ENCODE assay signal across 20 cellular contexts in genomic region chr17:67256075-67256732, GRCh38. TPM values are rescaled to one million over a fixed set of nuclear protein-coding genes. Genes with fewer than 3 reads are reported as not detected.
DNase-seq lines count a peak whose midpoint lies in the region; ATAC-seq, FAIRE-seq and TF ChIP-seq lines count a peak whose summit lies in the region.
"Had no signal": no experiment of that assay in that cellular context is flagged by ENCODE, and none has a peak within 500 bp of the region (broad histone marks: within the 10 kb centered on the region; RNA-seq: fewer than 3 reads in every experiment).

No MANE protein-coding gene starts in this region.

- H4K20me1 ChIP-seq in H1 (replicated peaks in 1 of 2; ENCODE audit: control insufficient read depth in 1 of 2, insufficient read depth in 2 of 2, low read length in 2 of 2) = peaks cover 0 to 3% of the 10 kb centered on the region in 2 experiments
- H4K20me1 ChIP-seq: BLaER1 had no signal

- H2BK15ac ChIP-seq in H1 (ENCODE audit: low read length) = no peak overlapping the region

- H3K4me1 ChIP-seq in A549 (peaks cover 22% of the 10 kb centered on the region), H1 (replicated peaks in 1 of 4; ENCODE audit: control insufficient read depth in 3 of 4, insufficient read depth in 4 of 4, low read length in 3 of 4) (peaks cover 0 to 6% (median 4%) of the 10 kb centered on the region in 4 experiments; a peak in 3 of 7 replicates), left lung (peaks cover 3 to 41% of the 10 kb centered on the region in 2 donors)

- H2BK20ac ChIP-seq in H1 (ENCODE audit: low read length) = 0 out of 2 replicates have a peak overlapping the region, but pooled peaks have one; percentile 72

- H2BK120ac ChIP-seq in H1 (replicated peaks; ENCODE audit: low read depth, low read length) = no peak overlapping the region

- no peak overlapping the region for H3K23ac ChIP-seq in H1 (ENCODE audit: insufficient read length)

- DNase-seq in activated CD8-positive, alpha-beta memory T cell treated with anti-CD3 and anti-CD28 coated beads for 24 hours = peak; percentile 41
- DNase-seq in activated CD8-positive, alpha-beta memory T cell treated with anti-CD3 and anti-CD28 coated beads, Interleukin-2, amount 50 U/mL, for 48 hours = no peak
- DNase-seq in A549 (ENCODE audit: low read depth in 1 of 2, low spot score in 1 of 2) (no peak), RWPE1 (ENCODE audit: low spot score) (no peak), H1 (ENCODE audit: low read depth in 1 of 2, low spot score in 2 of 2) (no peak), NCI-H2171 treated with DMSO at 0.1 percent for 48 hours (lab: John Stamatoyannopoulos, UW) (no peak), left lung (no peak)
- DNase-seq: GOT3, KBM-7, NCI-H1105, NCI-H1694, NCI-H2081 treated with DMSO at 0.1 percent for 48 hours, NCI-H510A treated with DMSO at 0.1 percent for 48 hours, NCI-H774, SHP77 treated with DMSO at 0.1 percent for 48 hours had no signal

- H3K36me3 ChIP-seq in H1 (ENCODE audit: control insufficient read depth in 2 of 4, insufficient read depth in 4 of 4, low read length in 3 of 4) (no peaks in the 10 kb centered on the region), left lung (no peaks in the 10 kb centered on the region)
- H3K36me3 ChIP-seq: BLaER1 had no signal

- H4K5ac ChIP-seq in H1 (ENCODE audit: insufficient read length, low read depth, low read length) = no peak overlapping the region

- no peaks in the 10 kb centered on the region for H3K79me1 ChIP-seq in H1 (ENCODE audit: low read depth, low read length)

- TF ChIP-seq EP300 in A549 (IDR thresholded peaks at IDR 0.05) = no peak
- no peak for TF ChIP-seq EP300 in H1 (IDR thresholded peaks at IDR 0.05; ENCODE audit: borderline replicate concordance in 1 of 2, low read depth in 2 of 2, low read length in 2 of 2)

- ATAC-seq in A549 (no peak), left lung (no peak)

- H3K14ac ChIP-seq in H1 (ENCODE audit: insufficient read length) = no peak overlapping the region

- H3K23me2 ChIP-seq in H1 (ENCODE audit: low read depth, low read length) = 0 out of 2 replicates have a peak, but pooled peaks cover 3% of the 10 kb centered on the region

- H3K18ac ChIP-seq in H1 (ENCODE audit: extremely low read depth, low read length) = no peak overlapping the region

- H3K4me2 ChIP-seq in A549 (no peak overlapping the region), H1 (ENCODE audit: insufficient read depth in 1 of 2, low read depth in 2 of 2, low read length in 2 of 2) (no peak overlapping the region)

- no peak overlapping the region for H3K4ac ChIP-seq in H1 (replicated peaks; ENCODE audit: insufficient read length, low read depth, low read length)

- no peak overlapping the region for H4K91ac ChIP-seq in H1 (replicated peaks; ENCODE audit: insufficient read length, low read length)

- TF ChIP-seq RAD21 in A549 (conservative IDR thresholded peaks at IDR 0.05 in 1 of 2, IDR thresholded peaks at IDR 0.05 in 1 of 2) (no peak), H1 (IDR thresholded peaks at IDR 0.05 in 1 of 2, conservative IDR thresholded peaks at IDR 0.05 in 1 of 2; ENCODE audit: low read depth in 2 of 2, low read length in 2 of 2) (no peak)

- no peaks in the 10 kb centered on the region for H3K79me2 ChIP-seq in H1 (ENCODE audit: control insufficient read depth in 1 of 2, insufficient read depth in 2 of 2, low read length in 2 of 2)

- 71% methylated on average over 5 of the region's 5 CpGs for WGBS in A549 (ENCODE audit: missing lambda C conversion rate)
- 88% methylated on average over 5 of the region's 5 CpGs; no CpG with 5 or more reads in 1 of the 2 experiments for WGBS in H1 (ENCODE audit: extremely low coverage in 1 of 2, insufficient coverage in 1 of 2, insufficient read length in 1 of 2, insufficient replicate concordance in 2 of 2, low coverage in 1 of 2, low lambda C conversion rate in 2 of 2, missing lambda C conversion rate in 1 of 2), 2 experiments

- FAIRE-seq in A549 (lab: Jason Lieb, UNC) (no peak), H1 (lab: Jason Lieb, UNC) (no peak)
- FAIRE-seq: D721Med, GM12892, GM18507, RCC 7860 had no signal

- CTCF ChIA-PET in A549 (lab: Yijun Ruan, JAX) (interaction anchor here (1.5 kb wide), 1 partner anchor 35 kb away, joined by 7 read pairs; no protein-coding TSS in a partner anchor), RWPE1 (lab: Yijun Ruan, JAX) (interaction anchor here (0.6 kb wide), 1 partner anchor 147 kb away, joined by 3 read pairs; no protein-coding TSS in a partner anchor), H1 (lab: Charles Lee; ENCODE audit: partially characterized antibody) (interaction anchor here (2.6 kb wide), 1 partner anchor 16 kb away, joined by 12 read pairs; no protein-coding TSS in a partner anchor)

- H3K27ac ChIP-seq in A549 = no peak overlapping the region
- peak overlapping the region; percentile 74 for H3K27ac ChIP-seq in RWPE1
- no peak overlapping the region for H3K27ac ChIP-seq in H1 (ENCODE audit: low read depth, low read length)
- no peak overlapping the region for H3K27ac ChIP-seq in left lung

- no peak overlapping the region for H2BK5ac ChIP-seq in H1 (ENCODE audit: low read depth, low read length)

- H3K9ac ChIP-seq in H1 (replicated peaks in 1 of 4; ENCODE audit: extremely low read depth in 1 of 4, low read depth in 3 of 4, low read length in 3 of 4) = no peak overlapping the region
- H3K9ac ChIP-seq: BLaER1 had no signal

- no peak overlapping the region for H4K8ac ChIP-seq in H1 (ENCODE audit: extremely low read depth, insufficient read depth, low read length)

- intact Hi-C loops in left lung (cut with DNase I) = no loop called here

- no peak overlapping the region for H3K56ac ChIP-seq in H1 (replicated peaks; ENCODE audit: insufficient read length, low read depth, low read length)

- TF ChIP-seq POLR2A in A549 (IDR thresholded peaks at IDR 0.05; ENCODE audit: low read length) (no peak), H1 (IDR thresholded peaks at IDR 0.05; ENCODE audit: control extremely low read depth in 1 of 2, low read depth in 2 of 2, low read length in 2 of 2) (no peak)

- H2AFZ ChIP-seq in H1 (ENCODE audit: low read length) = no peak overlapping the region

- H2BK12ac ChIP-seq in H1 (ENCODE audit: low read depth, low read length) = no peak overlapping the region; the same call in 1 of the 2 replicates

- no peaks in the 10 kb centered on the region for H3K27me3 ChIP-seq in H1 (replicated peaks in 1 of 4; ENCODE audit: control insufficient read depth in 3 of 4, extremely low read depth in 1 of 4, insufficient read depth in 3 of 4, low read length in 3 of 4)
- H3K27me3 ChIP-seq in left lung = no peaks in the 10 kb centered on the region
- H3K27me3 ChIP-seq: BLaER1 had no signal

- H3K9me3 ChIP-seq in A549 (0 out of 3 replicates have a peak, but pooled peaks cover 2% of the 10 kb centered on the region), H1 (ENCODE audit: insufficient read depth in 2 of 2, low read depth in 1 of 2, low read length in 1 of 2) (peaks cover 4 to 6% of the 10 kb centered on the region in 2 experiments; a peak in 2 of 4 replicates), left lung (peaks cover 0 to 4% of the 10 kb centered on the region in 2 donors)

- POLR2A ChIA-PET in A549 (lab: Yijun Ruan, JAX) = no interaction called here
- POLR2A ChIA-PET in RWPE1 (lab: Yijun Ruan, JAX; ENCODE audit: low non-redundant PET) = no interaction called here
- POLR2A ChIA-PET in H1 (lab: Charles Lee; ENCODE audit: partially characterized antibody) = interaction anchor here (0.8 kb wide), 1 partner anchor 11 kb away, joined by 3 read pairs; no protein-coding TSS in a partner anchor

- no peak overlapping the region for H2AK5ac ChIP-seq in H1 (ENCODE audit: low read depth, low read length)

- TF ChIP-seq CTCF in A549 (IDR thresholded peaks at IDR 0.05) (no peak), RWPE1 (conservative IDR thresholded peaks at IDR 0.05; ENCODE audit: low read depth) (no peak), H1 (IDR thresholded peaks at IDR 0.05; ENCODE audit: control extremely low read depth in 1 of 3, insufficient read depth in 1 of 3, low read depth in 1 of 3, low read length in 3 of 3) (no peak), left lung (IDR thresholded peaks at IDR 0.05) (no peak)

- no peak overlapping the region for H3K4me3 ChIP-seq in A549
- no peak overlapping the region for H3K4me3 ChIP-seq in H1 (ENCODE audit: extremely low read depth in 1 of 4, insufficient read depth in 2 of 4, low read depth in 3 of 4, low read length in 4 of 4)
- no peak overlapping the region for H3K4me3 ChIP-seq in left lung
- H3K4me3 ChIP-seq: BLaER1 had no signal

TF ChIP-seq in A549, 52 proteins besides CTCF, POLR2A, EP300 and RAD21:
- TF ChIP-seq MAFK (IDR thresholded peaks at IDR 0.05; ENCODE audit: partially characterized antibody) (peak; percentile 79), ZSCAN20 (CRISPR knock-in tag; IDR thresholded peaks at IDR 0.05) (no peak)
TF ChIP-seq in A549: peak in this region for 1.

TF ChIP-seq in H1, 55 proteins besides CTCF, POLR2A, EP300 and RAD21:
- TF ChIP-seq E2F6 (IDR thresholded peaks at IDR 0.05) (no peak), SP4 (IDR thresholded peaks at IDR 0.05; ENCODE audit: low read length) (no peak)

RNA-seq across cellular contexts. Expression of gene HELZ, which starts 11.2 kb away (rescaled TPM):
- 17.8 and 18.3 TPM in 2 replicates for polyA plus RNA-seq in A549 (2011; rRNA removed)
- 2.5 and 3.1 TPM in 2 replicates for polyA plus RNA-seq in A549 (2012; cell fraction: cytosol; rRNA removed)
- polyA plus RNA-seq in A549 (2012; cell fraction: nucleus; rRNA removed) = 2.5 and 3.9 TPM in 2 replicates
- 5.6 to 6.7 TPM (median 5.7 TPM) in 3 replicates for polyA plus RNA-seq in A549 (2017; fragmentation: RNase III; extraction: RNeasy Plus Mini Kit Qiagen cat#74134 plus additional on column Dnase treatment)
- 24.8 and 32.2 TPM in 2 replicates for polyA minus RNA-seq in A549 (2011; rRNA and poly(A)+ RNA removed)
- total RNA-seq in H1 (2021; fragmentation: NEBNext Ultra II Directional; extraction: Animal tissue kit (Norgen Biotek cat#: 25700)) = 47.3 and 48.7 TPM in 2 replicates
- polyA plus RNA-seq in H1 (2011; rRNA removed) = 7.9 and 10.0 TPM in 2 replicates
- 10.1 TPM for polyA plus RNA-seq in H1 (2011; cell fraction: cytosol; rRNA removed)
- polyA plus RNA-seq in H1 (2011; cell fraction: nucleus; rRNA removed) = 14.5 TPM
- polyA plus RNA-seq in H1 (2012, experiment 1 of 2) = 5.4 to 17.7 TPM (median 9.1 TPM) in 4 replicates
- polyA plus RNA-seq in H1 (2012, experiment 2 of 2) = 0.30 TPM
- polyA plus RNA-seq in H1 (2013, experiment 1 of 2) = 12.5 TPM
- polyA plus RNA-seq in H1 (2013, experiment 2 of 2) = 11.5 TPM
- polyA minus RNA-seq in H1 (2011; rRNA and poly(A)+ RNA removed) = 49.8 and 73.0 TPM in 2 replicates
- 30.8 TPM for polyA minus RNA-seq in H1 (2011; cell fraction: cytosol; rRNA and poly(A)+ RNA removed)
- polyA minus RNA-seq in H1 (2011; cell fraction: nucleus; rRNA and poly(A)+ RNA removed) = 62.5 TPM
- 10 to 100 TPM; 60.2 to 64.6 TPM for total RNA-seq in left lung
